In genomic region chr22:39723899-39724351, GRCh38 we compare ENCODE assay signal across 14 cellular contexts.
DNase-seq lines count a peak whose midpoint lies in the region; ATAC-seq and TF ChIP-seq lines count a peak whose summit lies in the region.
"Had no signal": no experiment of that assay in that cellular context is flagged by ENCODE, and none has a peak within 500 bp of the region (broad histone marks: within the 10 kb centered on the region; RNA-seq: fewer than 3 reads in every experiment).

No MANE protein-coding gene starts in this region.

- 57% methylated on average over 3 of the region's 3 CpGs for WGBS in suprapubic skin

- no peaks in the 10 kb centered on the region for H3K9me3 ChIP-seq in suprapubic skin

- TF ChIP-seq EP300 in suprapubic skin (IDR thresholded peaks at IDR 0.05), result no peak

- H3K4me3 ChIP-seq in fibroblast of mammary gland (ENCODE audit: control insufficient read depth, low read depth, low read length), result no peak overlapping the region
- H3K4me3 ChIP-seq in suprapubic skin, result no peak overlapping the region
- H3K4me3 ChIP-seq: skin epidermis had no signal

- H3K27ac ChIP-seq in suprapubic skin, result peak overlapping the region; percentile 28

- peaks cover 15% of the 10 kb centered on the region for H3K4me1 ChIP-seq in suprapubic skin

- DNase-seq in activated T-cell treated with anti-CD3 and anti-CD28 coated beads, Interleukin-2, amount 50 U/mL, for 1 hour, result peak; percentile 10
- DNase-seq in activated T-cell treated with anti-CD3 and anti-CD28 coated beads for 4 hours (no peak), SW480 (ENCODE audit: low spot score) (peak; percentile 26), fibroblast of mammary gland (ENCODE audit: low read depth) (peak; percentile 32), suprapubic skin (ENCODE audit: low spot score in 2 of 2) (peak in 1 of 2 donors; percentile 63), NCI-H2196 treated with DMSO at 0.1 percent for 48 hours (lab: John Stamatoyannopoulos, UW; ENCODE audit: unreplicated experiment) (no peak)
- DNase-seq: activated gamma-delta T cell, DND-41, NCI-H510A treated with DMSO at 0.1 percent for 48 hours, SHP77 had no signal

- no peaks in the 10 kb centered on the region for H3K36me3 ChIP-seq in suprapubic skin

- no peak for ATAC-seq in GM21390 (IDR thresholded peaks at IDR 0.05; ENCODE audit: unreplicated experiment)
- ATAC-seq in HG03135 (IDR thresholded peaks at IDR 0.05; ENCODE audit: unreplicated experiment), result no peak
- ATAC-seq: naive thymus-derived CD8-positive, alpha-beta T cell had no signal

- H3K27me3 ChIP-seq in suprapubic skin, result peaks cover 7% of the 10 kb centered on the region

- TF ChIP-seq CTCF in fibroblast of mammary gland (conservative IDR thresholded peaks at IDR 0.05; ENCODE audit: control insufficient read depth, insufficient read depth, low read depth, low read length) (no peak), suprapubic skin (IDR thresholded peaks at IDR 0.05) (no peak)

- TF ChIP-seq POLR2A in suprapubic skin (IDR thresholded peaks at IDR 0.05), result no peak

Comparison
In these comparisons a context has a peak if more than half of its experiments do, and no peak if none do; other contexts are left out.
1. DNase-seq: peak in activated T-cell treated with anti-CD3 and anti-CD28 coated beads, Interleukin-2, amount 50 U/mL, for 1 hour (single experiment), SW480 (single experiment) and fibroblast of mammary gland (single experiment); none in activated T-cell treated with anti-CD3 and anti-CD28 coated beads for 4 hours (single experiment) and NCI-H2196 treated with DMSO at 0.1 percent for 48 hours (single experiment).